Comparison of ENCODE assay signal across 26 cellular contexts in the genomic region with DNA sequence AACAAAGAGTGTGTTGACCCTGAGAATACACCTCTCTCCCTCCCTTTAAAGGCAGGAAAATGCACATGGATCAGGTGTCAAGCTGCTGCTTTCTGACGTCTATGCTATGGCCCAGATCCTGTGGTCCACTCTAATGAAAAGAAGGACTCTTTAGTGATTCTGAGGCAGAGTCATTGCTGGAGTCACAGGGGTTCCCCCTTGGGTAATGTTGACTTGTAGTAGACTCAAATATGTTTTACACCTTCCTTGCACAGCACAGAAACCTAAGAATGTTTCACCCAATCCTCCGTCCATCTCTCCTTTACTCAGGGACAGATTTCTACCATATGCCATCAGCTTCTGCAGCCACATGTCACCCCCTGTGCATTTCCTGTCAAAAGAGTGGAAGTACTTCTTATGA.
"Had no signal": no experiment of that assay in that cellular context is flagged by ENCODE, and none has a peak within 500 bp of the region (broad histone marks: within the 10 kb centered on the region; RNA-seq: fewer than 3 reads in every experiment).

No MANE protein-coding gene starts in this region.

- DNase-seq: activated CD4-positive, alpha-beta T cell treated with anti-CD3 and anti-CD28 coated beads, Interleukin-2, amount 10 ng/mL, durations not matched to agents 24 days and 14 days; activated CD8-positive, alpha-beta memory T cell treated with anti-CD3 and anti-CD28 coated beads for 24 hours; activated gamma-delta T cell treated with Interleukin-2 at 50 U/mL for 16 hours; activated naive CD8-positive, alpha-beta T cell treated with anti-CD3 and anti-CD28 coated beads for 36 hours; adrenal gland; aorta; body of pancreas; dermis blood vessel endothelial cell; effector CD4-positive, alpha-beta T cell; foreskin keratinocyte; heart left ventricle; hypothalamus; immature natural killer cell; kidney; left colon; naive thymus-derived CD4-positive, alpha-beta T cell; occipital lobe; right cardiac atrium; stimulated activated CD4-positive, alpha-beta T cell treated with anti-CD3 and anti-CD28 coated beads, Interleukin-15, amount 100 ng/mL, for 24 hours; stimulated activated CD4-positive, alpha-beta T cell treated with anti-CD3 and anti-CD28 coated beads, Interleukin-2, amount 100 ng/mL, for 24 hours; stimulated activated naive CD4-positive, alpha-beta T cell treated with Interleukin-2 at 50 U/mL for 16 hours; uterus had no signal

- H3K27ac Mint-ChIP-seq: activated naive CD8-positive, alpha-beta T cell treated with anti-CD3 and anti-CD28 coated beads for 36 hours; immature natural killer cell; mesothelial cell of epicardium; neural progenitor cell; T-helper 2 cell treated with Interferon-gamma antibody and Interleukin-4, amounts not matched to agents 5 μg/mL and 100 μg/mL, for 36 hours; type B pancreatic cell had no signal

- H3K27me3 Mint-ChIP-seq: activated CD4-positive, alpha-beta T cell treated with anti-CD3 and anti-CD28 coated beads, Interleukin-2, amount 10 ng/mL, durations not matched to agents 24 days and 14 days; type B pancreatic cell had no signal

- H3K4me3 Mint-ChIP-seq: activated CD4-positive, alpha-beta T cell treated with anti-CD3 and anti-CD28 coated beads, Interleukin-2, amount 10 ng/mL, durations not matched to agents 24 days and 14 days; activated naive CD8-positive, alpha-beta T cell treated with anti-CD3 and anti-CD28 coated beads for 36 hours; immature natural killer cell; mesothelial cell of epicardium; naive thymus-derived CD4-positive, alpha-beta T cell; neural progenitor cell; T-helper 2 cell treated with Interferon-gamma antibody and Interleukin-4, amounts not matched to agents 5 μg/mL and 100 μg/mL, for 36 hours; type B pancreatic cell had no signal

- H3K36me3 Mint-ChIP-seq: activated naive CD8-positive, alpha-beta T cell treated with anti-CD3 and anti-CD28 coated beads for 36 hours; immature natural killer cell; naive thymus-derived CD4-positive, alpha-beta T cell; neural progenitor cell; type B pancreatic cell had no signal

- ATAC-seq: body of pancreas; foreskin keratinocyte; heart left ventricle; left colon; naive thymus-derived CD4-positive, alpha-beta T cell; right cardiac atrium had no signal

- H3K4me1 Mint-ChIP-seq: activated naive CD8-positive, alpha-beta T cell treated with anti-CD3 and anti-CD28 coated beads for 36 hours; mesothelial cell of epicardium; neural progenitor cell had no signal

- H3K9me3 Mint-ChIP-seq: activated CD4-positive, alpha-beta T cell treated with anti-CD3 and anti-CD28 coated beads, Interleukin-2, amount 10 ng/mL, durations not matched to agents 24 days and 14 days; activated naive CD8-positive, alpha-beta T cell treated with anti-CD3 and anti-CD28 coated beads for 36 hours; immature natural killer cell; naive thymus-derived CD4-positive, alpha-beta T cell; T-helper 2 cell treated with Interferon-gamma antibody and Interleukin-4, amounts not matched to agents 5 μg/mL and 100 μg/mL, for 36 hours had no signal
